In genomic region chr6:16333580-16333979, GRCh38 we compare ENCODE assay signal across 13 cellular contexts.
DNase-seq lines count a peak whose midpoint lies in the region; ATAC-seq and TF ChIP-seq lines count a peak whose summit lies in the region.
"Had no signal": no experiment of that assay in that cellular context is flagged by ENCODE, and none has a peak within 500 bp of the region (broad histone marks: within the 10 kb centered on the region; RNA-seq: fewer than 3 reads in every experiment).

No MANE protein-coding gene starts in this region.

- H3K27ac ChIP-seq in fibroblast of lung (ENCODE audit: insufficient read depth, low read length) (no peak overlapping the region), psoas muscle (peak overlapping the region; percentile 83)
- H3K27ac ChIP-seq: cardiac muscle cell, right atrium auricular region had no signal

- H3K36me3 ChIP-seq in fibroblast of lung (ENCODE audit: control insufficient read depth, insufficient read depth, low read length) (no peaks in the 10 kb centered on the region), psoas muscle (ENCODE audit: insufficient read depth in 1 of 2, low read depth in 1 of 2) (no peaks in the 10 kb centered on the region)
- H3K36me3 ChIP-seq: cardiac muscle cell, right atrium auricular region had no signal

- TF ChIP-seq POLR2A in GM18505 (IDR thresholded peaks at IDR 0.05; ENCODE audit: borderline replicate concordance, extremely low read depth, insufficient read depth, insufficient read length) = no peak

- H4K20me1 ChIP-seq in fibroblast of lung (ENCODE audit: control insufficient read depth, extremely low read depth, insufficient read depth, low read length) = no peaks in the 10 kb centered on the region

- H3K4me1 ChIP-seq in fibroblast of lung (ENCODE audit: control insufficient read depth, extremely low read depth, insufficient read depth, low read length) (peaks cover 55% of the 10 kb centered on the region), psoas muscle (peaks cover 68% of the 10 kb centered on the region)

- no peak for TF ChIP-seq CTCF in fibroblast of lung (conservative IDR thresholded peaks at IDR 0.05 in 1 of 2, IDR thresholded peaks at IDR 0.05 in 1 of 2; ENCODE audit: low read depth in 1 of 2, low read length in 2 of 2)
- no peak for TF ChIP-seq CTCF in psoas muscle (IDR thresholded peaks at IDR 0.05)

- intact Hi-C loops in psoas muscle (cut with DNase I) = loop anchor here (5.0 to 10.0 kb wide), 6 partner anchors 59 to 631 kb away; partner anchors contain the start of gene ATXN1 (in 1 of the 2)
- intact Hi-C loops in cardiac septum (cut with DNase I) = loop anchor here (2.0 to 5.0 kb wide), 3 partner anchors 77 to 754 kb away; no protein-coding TSS in a partner anchor

- H3K27me3 ChIP-seq in fibroblast of lung (ENCODE audit: control insufficient read depth, insufficient read depth, low read length) (no peaks in the 10 kb centered on the region), psoas muscle (ENCODE audit: insufficient read depth in 3 of 3, low read length in 2 of 3) (no peaks in the 10 kb centered on the region)
- H3K27me3 ChIP-seq: cardiac muscle cell, right atrium auricular region had no signal

- H3K4me3 ChIP-seq in fibroblast of lung (replicated peaks in 1 of 4; ENCODE audit: control extremely low read depth in 1 of 4, insufficient read depth in 1 of 4, low read depth in 3 of 4, low read length in 4 of 4) = no peak overlapping the region
- H3K4me3 ChIP-seq in psoas muscle = no peak overlapping the region
- H3K4me3 ChIP-seq: cardiac muscle cell, right atrium auricular region had no signal

- H3K4me2 ChIP-seq in fibroblast of lung (ENCODE audit: extremely low read depth, insufficient read depth, low read length) = no peak overlapping the region

- H3K9ac ChIP-seq in fibroblast of lung (ENCODE audit: insufficient read depth, low read length) = no peak overlapping the region

- ATAC-seq in psoas muscle (peak; percentile 49 to 71 (median 58)), GM18505 (IDR thresholded peaks at IDR 0.05; ENCODE audit: unreplicated experiment) (no peak)

- H3K79me2 ChIP-seq in fibroblast of lung (ENCODE audit: control insufficient read depth, insufficient read depth, low read length) = no peaks in the 10 kb centered on the region

- H3K9me3 ChIP-seq in fibroblast of lung (ENCODE audit: control insufficient read depth, insufficient read depth, low read depth, low read length) = no peaks in the 10 kb centered on the region
- no peaks in the 10 kb centered on the region for H3K9me3 ChIP-seq in psoas muscle
- H3K9me3 ChIP-seq: right atrium auricular region had no signal

- DNase-seq in H4 (ENCODE audit: low spot score) (peak; percentile 39), RPMI7951 (ENCODE audit: low read depth) (peak; percentile 72), fibroblast of lung (ENCODE audit: low read depth in 2 of 2) (peak; percentile 46 to 88), psoas muscle (no peak), nucleus accumbens (lab: John Stamatoyannopoulos, UW) (no peak), cardiac septum (ENCODE audit: low spot score) (no peak), NCI-H2196 treated with DMSO at 0.1 percent for 48 hours (lab: John Stamatoyannopoulos, UW; ENCODE audit: unreplicated experiment) (no peak)
- DNase-seq: activated T-cell treated with anti-CD3 and anti-CD28 coated beads, Interleukin-2, amount 50 U/mL, for 48 hours; DMS79; NCI-H2107 had no signal

- 37 to 48% (median 39%) methylated on average over 3 of the region's 3 CpGs for WGBS in psoas muscle, 3 donors

- H2AFZ ChIP-seq in fibroblast of lung (ENCODE audit: low read length) = no peak overlapping the region

Comparison
In these comparisons a context has a peak if more than half of its experiments do, and no peak if none do; other contexts are left out.
1. DNase-seq: peak in H4 (single experiment), RPMI7951 (single experiment) and fibroblast of lung (2 of 2); none in psoas muscle (0 of 2), nucleus accumbens (0 of 56), cardiac septum (single experiment) and NCI-H2196 treated with DMSO at 0.1 percent for 48 hours (single experiment).